19 cellular contexts compared by ENCODE assay signal in the genomic region with DNA sequence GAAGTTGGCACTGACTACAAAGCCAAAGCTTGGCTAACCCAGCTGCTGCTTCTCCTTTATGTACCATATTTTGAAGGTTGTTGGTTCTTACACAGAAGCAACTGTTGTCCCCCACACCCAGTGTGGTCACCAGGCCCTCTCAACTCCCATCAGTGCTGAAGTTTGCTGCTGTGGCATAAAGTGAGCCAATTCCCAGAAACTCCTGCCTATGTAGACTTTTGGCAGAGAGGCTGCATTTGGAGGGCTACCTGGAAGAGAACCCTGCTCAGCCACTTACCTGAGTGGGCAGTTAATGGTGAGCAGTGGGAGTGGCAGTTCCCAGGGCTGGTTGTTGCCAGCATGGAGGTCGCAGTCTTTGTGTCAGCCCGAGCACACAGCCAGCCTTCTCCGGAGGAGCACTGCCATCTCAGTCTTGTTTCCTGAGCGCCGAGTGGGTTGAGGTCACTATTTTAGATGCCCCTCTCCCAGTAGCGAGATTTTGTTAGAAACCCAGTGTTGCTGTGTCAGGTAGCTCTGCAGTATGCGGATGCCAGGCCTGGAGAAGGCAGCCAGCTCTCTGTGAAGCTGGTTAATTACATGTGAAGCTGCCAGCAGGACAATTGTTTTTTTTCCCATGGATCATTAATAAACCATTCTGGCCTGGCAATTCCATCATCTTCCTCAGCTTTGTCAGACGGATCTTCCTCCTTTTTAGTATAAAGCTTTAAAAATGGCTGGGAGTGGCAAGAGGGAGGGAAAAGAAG.
"Had no signal": no experiment of that assay in that cellular context is flagged by ENCODE, and none has a peak within 500 bp of the region (broad histone marks: within the 10 kb centered on the region; RNA-seq: fewer than 3 reads in every experiment).

No MANE protein-coding gene starts in this region.

- H3K4me1 ChIP-seq: prostate gland had no signal

- H3K4me3 ChIP-seq: body of pancreas, esophagus muscularis mucosa, gastroesophageal sphincter, heart right ventricle, prostate gland had no signal

- H3K9me3 ChIP-seq: body of pancreas, esophagus muscularis mucosa, gastroesophageal sphincter, heart right ventricle, prostate gland had no signal

- H3K27me3 ChIP-seq: body of pancreas, esophagus muscularis mucosa, gastroesophageal sphincter, heart right ventricle had no signal

- H3K36me3 ChIP-seq: gastroesophageal sphincter, prostate gland had no signal

- H3K27ac ChIP-seq: body of pancreas, esophagus muscularis mucosa, gastroesophageal sphincter, heart right ventricle, prostate gland had no signal

- DNase-seq: activated B cell treated with CpG ODN at 0.5 μM for 24 hours; activated CD4-positive, alpha-beta memory T cell treated with anti-CD3 and anti-CD28 coated beads for 36 hours; activated CD4-positive, alpha-beta T cell treated with anti-CD3 and anti-CD28 coated beads for 4 hours; activated naive CD8-positive, alpha-beta T cell treated with anti-CD3 and anti-CD28 coated beads, Interleukin-2, amount 10 ng/mL, durations not matched to agents 7 days and 5 days; amygdala; central memory CD4-positive, alpha-beta T cell; effector CD8-positive, alpha-beta T cell; heart right ventricle; occipital lobe; right cardiac atrium; stimulated activated CD4-positive, alpha-beta T cell treated with anti-CD3 and anti-CD28 coated beads, Interleukin-15, amount 100 ng/mL, for 24 hours; stimulated activated CD4-positive, alpha-beta T cell treated with anti-CD3 and anti-CD28 coated beads, Interleukin-2, amount 100 ng/mL, for 48 hours; stimulated activated naive CD8-positive, alpha-beta T cell treated with anti-CD3 and anti-CD28 coated beads, Interleukin-15, amount 100 ng/mL, for 72 hours; T-cell; trophoblast cell had no signal
